ENCODE assay signal across 15 cellular contexts in genomic region chr20:63106108-63106764, GRCh38.
DNase-seq lines count a peak whose midpoint lies in the region; ATAC-seq, FAIRE-seq and TF ChIP-seq lines count a peak whose summit lies in the region.
"Had no signal": no experiment of that assay in that cellular context is flagged by ENCODE, and none has a peak within 500 bp of the region (broad histone marks: within the 10 kb centered on the region; RNA-seq: fewer than 3 reads in every experiment).

No MANE protein-coding gene starts in this region.

- peaks cover 13 to 53% of the 10 kb centered on the region in 2 experiments; a peak in 4 of 5 replicates for H3K27me3 ChIP-seq in HepG2 (ENCODE audit: control insufficient read depth in 1 of 2, insufficient read depth in 2 of 2, low read length in 2 of 2)

- ATAC-seq in HepG2: no peak
- no peak for ATAC-seq in GM18502 (IDR thresholded peaks at IDR 0.05; ENCODE audit: poor library complexity, unreplicated experiment)

- no peak overlapping the region for H3K4me2 ChIP-seq in HepG2 (ENCODE audit: low read depth, low read length)
- H3K4me2 ChIP-seq: neural progenitor cell had no signal

- no peak for TF ChIP-seq EP300 in HepG2 (IDR thresholded peaks at IDR 0.05; ENCODE audit: low read depth in 2 of 2, low read length in 2 of 2)
- TF ChIP-seq EP300 in HepG2 (CRISPR knock-in tag; IDR thresholded peaks at IDR 0.05; ENCODE audit: borderline replicate concordance): no peak

- no peaks in the 10 kb centered on the region for H3K36me3 ChIP-seq in HepG2 (replicated peaks in 1 of 2; ENCODE audit: control insufficient read depth in 1 of 2, insufficient read depth in 2 of 2, low read length in 2 of 2)
- H3K36me3 ChIP-seq: neural progenitor cell had no signal

- WGBS in HepG2 (ENCODE audit: low lambda C conversion rate): 5% methylated on average over 13 of the region's 15 CpGs

- no peak overlapping the region for H3K9ac ChIP-seq in HepG2 (ENCODE audit: insufficient read depth, low read depth, low read length)
- H3K9ac ChIP-seq: neural progenitor cell had no signal

- no peak overlapping the region for H2AFZ ChIP-seq in HepG2 (ENCODE audit: low read length)
- H2AFZ ChIP-seq: neural progenitor cell had no signal

- H3K4me1 ChIP-seq in HepG2 (ENCODE audit: insufficient read depth, low read length): peaks cover 9% of the 10 kb centered on the region; the same call in 1 of the 2 replicates

- TF ChIP-seq RAD21 in HepG2 (CRISPR knock-in tag; IDR thresholded peaks at IDR 0.05): no peak

- intact Hi-C loops in HepG2 (cut with micrococcal nuclease; ENCODE audit: unreplicated experiment): no loop called here

- H3K79me2 ChIP-seq in HepG2 (ENCODE audit: insufficient read depth, low read length): no peaks in the 10 kb centered on the region

- BruUV-seq in HepG2 (replicated peaks; lab: Mats Ljungman, UMichigan): no TSS peak

- CTCF ChIA-PET in HepG2 (lab: Yijun Ruan, JAX; ENCODE audit: low intra/inter-chr PET ratio, low total read pairs): no interaction called here

- DNase-seq in AG10803 (ENCODE audit: low read depth) (peak; percentile 7), H54 (ENCODE audit: insufficient read length, low spot score) (peak; percentile 40), HepG2 (ENCODE audit: low spot score) (no peak), 8988T (no peak)
- no peak for DNase-seq in activated effector memory CD4-positive, alpha-beta T cell treated with Interleukin-2 at 50 U/mL for 16 hours
- DNase-seq in activated CD4-positive, alpha-beta T cell treated with anti-CD3 and anti-CD28 coated beads, Interleukin-2, amount 50 U/mL, for 1 hour: no peak
- DNase-seq: activated CD4-positive, alpha-beta memory T cell treated with anti-CD3 and anti-CD28 coated beads, Interleukin-2, amount 10 ng/mL, durations not matched to agents 7 days and 5 days; activated naive CD4-positive, alpha-beta T cell; CD4-positive, alpha-beta memory T cell; NCI-H187; T-helper 2 cell had no signal

- POLR2A ChIA-PET in HepG2 (lab: Yijun Ruan, JAX): no interaction called here

- TF ChIP-seq CTCF in AG10803 (conservative IDR thresholded peaks at IDR 0.05; ENCODE audit: low read length): no peak
- no peak for TF ChIP-seq CTCF in VCaP (conservative IDR thresholded peaks at IDR 0.05)
- TF ChIP-seq CTCF in HepG2 (CRISPR knock-in tag; IDR thresholded peaks at IDR 0.05): no peak

- FAIRE-seq in H54 (lab: Jason Lieb, UNC): no peak
- no peak for FAIRE-seq in HepG2 (lab: Jason Lieb, UNC)
- FAIRE-seq: colon had no signal

- H3K9me3 ChIP-seq in HepG2 (ENCODE audit: low read length): no peaks in the 10 kb centered on the region

- H3K27ac ChIP-seq in VCaP: peak overlapping the region; percentile 73
- H3K27ac ChIP-seq in HepG2 (ENCODE audit: extremely low read length, insufficient read depth, low read length): no peak overlapping the region
- H3K27ac ChIP-seq: neural progenitor cell had no signal

- peaks cover 11% of the 10 kb centered on the region; the same call in 1 of the 2 replicates for H4K20me1 ChIP-seq in HepG2 (ENCODE audit: insufficient read depth, low read length)

- in situ Hi-C loops in HepG2 (cut with HindIII; ENCODE audit: extremely low pct_ligation_motif_present, low pct_unique_long_range_greater_than_20kb): no loop called here

- TF ChIP-seq POLR2A in H54 (IDR thresholded peaks at IDR 0.05; ENCODE audit: low read depth, low read length) (no peak), HepG2 (IDR thresholded peaks at IDR 0.05; ENCODE audit: insufficient read depth in 1 of 2, low read depth in 2 of 2, low read length in 2 of 2) (no peak)

- H3K4me3 ChIP-seq in AG10803 (ENCODE audit: low read length): no peak overlapping the region
- H3K4me3 ChIP-seq in HepG2 (replicated peaks in 1 of 3; ENCODE audit: insufficient read depth in 1 of 3, low read depth in 2 of 3, low read length in 3 of 3): no peak overlapping the region
- H3K4me3 ChIP-seq: neural progenitor cell had no signal

TF ChIP-seq in HepG2, 621 proteins besides CTCF, POLR2A, EP300 and RAD21:
- TF ChIP-seq RARA (CRISPR knock-in tag; IDR thresholded peaks at IDR 0.05) (no peak), MYC (CRISPR knock-in tag; IDR thresholded peaks at IDR 0.05; ENCODE audit: borderline replicate concordance) (peak; percentile 19; the same call in 1 of the 2 replicates), MNT (IDR thresholded peaks at IDR 0.05) (peak; percentile 23; the same call in 1 of the 2 replicates)
TF ChIP-seq in HepG2: peak in this region for 2.

Comparison
In these comparisons a context has a peak if more than half of its experiments do, and no peak if none do; other contexts are left out.
1. DNase-seq: peak in AG10803 (single experiment) and H54 (single experiment); none in HepG2 (single experiment), activated effector memory CD4-positive, alpha-beta T cell treated with Interleukin-2 at 50 U/mL for 16 hours (single experiment), activated CD4-positive, alpha-beta T cell treated with anti-CD3 and anti-CD28 coated beads, Interleukin-2, amount 50 U/mL, for 1 hour (single experiment) and 8988T (single experiment).